18 cellular contexts compared by ENCODE assay signal in the genomic region with DNA sequence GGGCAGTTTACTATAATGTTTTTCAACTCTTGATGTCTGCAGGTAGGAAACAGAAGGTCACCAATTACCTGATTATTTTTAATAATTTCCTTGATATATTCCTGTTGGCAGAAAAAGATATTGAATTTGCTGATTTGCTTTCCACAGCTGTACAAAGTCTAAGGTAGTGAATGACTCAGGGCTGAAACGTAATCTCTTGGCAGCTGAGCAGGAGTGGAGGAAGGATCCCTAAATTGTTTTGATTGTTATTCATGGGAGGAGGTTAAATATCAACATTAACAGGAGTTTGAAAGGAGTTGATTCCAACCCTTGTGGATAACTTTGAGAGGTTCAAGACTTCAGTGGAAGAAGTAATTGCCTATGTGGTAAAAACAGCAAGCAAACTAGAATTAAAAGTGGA.
DNase-seq lines count a peak whose midpoint lies in the region; TF ChIP-seq lines count a peak whose summit lies in the region.
"Had no signal": no experiment of that assay in that cellular context is flagged by ENCODE, and none has a peak within 500 bp of the region (broad histone marks: within the 10 kb centered on the region; RNA-seq: fewer than 3 reads in every experiment).

No MANE protein-coding gene starts in this region.

- no peak for TF ChIP-seq CTCF in brain microvascular endothelial cell (IDR thresholded peaks at IDR 0.05; ENCODE audit: low read depth, low read length, missing control alignments)
- no peak for TF ChIP-seq CTCF in kidney epithelial cell (IDR thresholded peaks at IDR 0.05; ENCODE audit: insufficient read depth, low read length, poor library complexity, severe bottlenecking)
- TF ChIP-seq CTCF in dorsolateral prefrontal cortex (IDR thresholded peaks at IDR 0.05 in 54 of 56, conservative IDR thresholded peaks at IDR 0.05 in 2 of 56; ENCODE audit: low read depth in 1 of 56, partially characterized antibody in 56 of 56) = no peak

- intact Hi-C loops in dorsolateral prefrontal cortex (cut with DNase I) = no loop called here

- H3K36me3 ChIP-seq in brain microvascular endothelial cell (replicated peaks) (no peaks in the 10 kb centered on the region), kidney epithelial cell (ENCODE audit: control insufficient read depth, insufficient read depth, low read length) (no peaks in the 10 kb centered on the region)
- H3K36me3 ChIP-seq: esophagus muscularis mucosa had no signal

- DNase-seq in DMS53 (lab: John Stamatoyannopoulos, UW) = peak; percentile 66
- DNase-seq in M059J (ENCODE audit: low read depth) = peak; percentile 19
- DNase-seq in brain microvascular endothelial cell = peak; percentile 46
- peak; percentile 44 for DNase-seq in kidney epithelial cell (ENCODE audit: low read depth)
- DNase-seq in hypothalamus (lab: John Stamatoyannopoulos, UW) = no peak
- DNase-seq in NCI-H524 treated with DMSO at 0.1 percent for 48 hours (lab: John Stamatoyannopoulos, UW) = no peak
- no peak for DNase-seq in NCI-H1417 (lab: John Stamatoyannopoulos, UW)
- no peak for DNase-seq in dorsolateral prefrontal cortex
- DNase-seq: ACHN; activated CD4-positive, alpha-beta T cell treated with anti-CD3 and anti-CD28 coated beads, Interleukin-2, amount 10 ng/mL, durations not matched to agents 7 days and 5 days; activated naive CD8-positive, alpha-beta T cell treated with anti-CD3 and anti-CD28 coated beads, Interleukin-2, amount 10 ng/mL, durations not matched to agents 7 days and 5 days; activated T-cell treated with anti-CD3 and anti-CD28 coated beads, Interleukin-2, amount 50 U/mL, for 1 hour; NCI-H2081 treated with DMSO at 0.1 percent for 48 hours; stimulated activated naive CD4-positive, alpha-beta T cell treated with Interleukin-2 at 50 U/mL for 16 hours; T-helper 9 cell had no signal

- H3K27ac ChIP-seq in brain microvascular endothelial cell (no peak overlapping the region), dorsolateral prefrontal cortex (no peak overlapping the region)
- H3K27ac ChIP-seq: esophagus muscularis mucosa, HL-60, skin epidermis had no signal

- H3K27me3 ChIP-seq in brain microvascular endothelial cell (replicated peaks) (no peaks in the 10 kb centered on the region), kidney epithelial cell (ENCODE audit: control insufficient read depth, insufficient read depth, low read length) (no peaks in the 10 kb centered on the region), dorsolateral prefrontal cortex (no peaks in the 10 kb centered on the region)
- H3K27me3 ChIP-seq: esophagus muscularis mucosa had no signal

- H3K4me3 ChIP-seq in brain microvascular endothelial cell (ENCODE audit: low read depth, low read length) (no peak overlapping the region), kidney epithelial cell (ENCODE audit: low read depth, low read length) (no peak overlapping the region), dorsolateral prefrontal cortex (no peak overlapping the region)
- H3K4me3 ChIP-seq: esophagus muscularis mucosa, skin epidermis had no signal

- in situ Hi-C loops in brain microvascular endothelial cell (cut with HindIII; ENCODE audit: low pct_ligation_motif_present, low sequenced_read_pairs) = no loop called here

Comparison
In these comparisons a context has a peak if more than half of its experiments do, and no peak if none do; other contexts are left out.
1. DNase-seq: peak in DMS53 (single experiment), M059J (single experiment), brain microvascular endothelial cell (single experiment) and kidney epithelial cell (single experiment); none in hypothalamus (0 of 51), NCI-H524 treated with DMSO at 0.1 percent for 48 hours (single experiment), NCI-H1417 (0 of 3) and dorsolateral prefrontal cortex (0 of 10).